8 cellular contexts compared by ENCODE assay signal in the genomic region with DNA sequence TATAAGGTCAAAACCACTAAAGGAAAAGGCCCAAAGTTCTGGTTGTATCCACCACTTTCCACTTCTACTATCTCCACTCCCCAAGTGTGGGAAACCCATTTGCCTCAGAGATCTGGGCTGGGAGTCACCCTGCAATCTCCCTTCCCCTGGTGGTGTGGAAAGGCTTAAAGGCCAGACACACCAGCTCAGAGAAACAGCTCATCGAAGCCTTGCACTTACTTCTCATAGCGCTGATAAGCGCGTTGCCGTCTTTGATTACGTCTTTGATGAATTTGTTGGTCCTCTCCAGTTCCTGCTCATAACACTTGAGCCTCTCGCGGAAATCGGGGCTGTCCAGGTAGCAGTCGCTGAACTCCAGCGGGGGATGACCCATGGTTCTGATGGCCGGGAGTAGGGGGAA. TPM values are rescaled to one million over a fixed set of nuclear protein-coding genes. Genes with fewer than 3 reads are reported as not detected.
A peak's percentile ranks its signal among the peaks of the same experiment; 100 is the strongest.
DNase-seq lines count a peak whose midpoint lies in the region; ATAC-seq and TF ChIP-seq lines count a peak whose summit lies in the region.

No MANE protein-coding gene starts in this region.

- DNase-seq in Caco-2 (peak in 1 of 2 experiments; percentile 5), T-cell (no peak), fibroblast of pulmonary artery (ENCODE audit: low read depth) (no peak), osteoblast (ENCODE audit: insufficient read length, low spot score, missing footprints) (peak; percentile 55), SHP77 (lab: John Stamatoyannopoulos, UW) (no peak), COLO829 (ENCODE audit: low spot score) (no peak), NCI-H526 (lab: John Stamatoyannopoulos, UW) (no peak)

- H3K36me3 ChIP-seq in Caco-2 (ENCODE audit: control insufficient read depth, insufficient read depth, low read length) (no peaks in the 10 kb centered on the region), osteoblast (ENCODE audit: insufficient read depth, low read length) (no peaks in the 10 kb centered on the region)

- H3K4me3 Mint-ChIP-seq in Caco-2 (ENCODE audit: unreplicated experiment) (peak overlapping the region; percentile 83), T-cell (peak overlapping the region; percentile 72 to 83 (median 74))

- peak overlapping the region; percentile 90 for H2AFZ ChIP-seq in osteoblast (ENCODE audit: low read length)

- H3K9me3 ChIP-seq in Caco-2 (no peaks in the 10 kb centered on the region), osteoblast (ENCODE audit: low read depth, low read length) (no peaks in the 10 kb centered on the region)

- intact Hi-C loops in Caco-2 (cut with micrococcal nuclease; ENCODE audit: unreplicated experiment) = loop anchor here (1.0 kb wide), 1 partner anchor 58 kb away; no protein-coding TSS in a partner anchor

- ATAC-seq in T-cell (replicated peaks in 1 of 4) (no peak), GM21786 (IDR thresholded peaks at IDR 0.05; ENCODE audit: unreplicated experiment) (no peak)

- POLR2A ChIA-PET in Caco-2 (lab: Charles Lee) = interaction anchor here (1.2 kb wide), 1 partner anchor 8 kb away, joined by 3 read pairs; no protein-coding TSS in a partner anchor
- POLR2A ChIA-PET in T-cell (lab: Charles Lee) = no interaction called here

- peak overlapping the region; percentile 81 for H3K4me2 ChIP-seq in osteoblast (ENCODE audit: insufficient read depth, low read length)

- H3K27ac Mint-ChIP-seq in Caco-2 (ENCODE audit: unreplicated experiment) = peak overlapping the region; percentile 50
- no peak overlapping the region for H3K27ac Mint-ChIP-seq in T-cell

- no peaks in the 10 kb centered on the region for H4K20me1 ChIP-seq in osteoblast (ENCODE audit: insufficient read depth, low read length)

- TF ChIP-seq CTCF in Caco-2 (IDR thresholded peaks at IDR 0.05; ENCODE audit: insufficient read depth in 1 of 2, low read depth in 1 of 2, low read length in 1 of 2, severe bottlenecking in 1 of 2, unreplicated experiment in 1 of 2) (no peak), fibroblast of pulmonary artery (IDR thresholded peaks at IDR 0.05; ENCODE audit: low read length, missing control alignments) (no peak), osteoblast (IDR thresholded peaks at IDR 0.05; ENCODE audit: extremely low read depth, low read depth, low read length) (no peak)

- H3K4me1 Mint-ChIP-seq in Caco-2 (ENCODE audit: low read depth, unreplicated experiment) (peaks cover 13% of the 10 kb centered on the region), T-cell (peaks cover 5 to 17% (median 7%) of the 10 kb centered on the region in 3 donors)

- H3K27me3 Mint-ChIP-seq in Caco-2 (ENCODE audit: insufficient read depth, unreplicated experiment) (no peaks in the 10 kb centered on the region), T-cell (peaks cover 45 to 52% of the 10 kb centered on the region in 2 donors)

- H3K4me1 ChIP-seq in Caco-2 (no peaks in the 10 kb centered on the region), osteoblast (ENCODE audit: insufficient read depth, low read length) (peaks cover 14% of the 10 kb centered on the region)

- peaks cover 5% of the 10 kb centered on the region for H3K79me2 ChIP-seq in osteoblast (ENCODE audit: insufficient read depth, low read length)

- H3K27ac ChIP-seq in osteoblast (ENCODE audit: low read depth, low read length) = peak overlapping the region; percentile 72

- H3K27me3 ChIP-seq in Caco-2 (replicated peaks; ENCODE audit: control insufficient read depth, insufficient read depth, low read length) = no peaks in the 10 kb centered on the region
- no peaks in the 10 kb centered on the region for H3K27me3 ChIP-seq in osteoblast (ENCODE audit: insufficient read depth, low read length)

- CTCF ChIA-PET in Caco-2 (lab: Charles Lee) = no interaction called here
- CTCF ChIA-PET in T-cell (lab: Charles Lee) = no interaction called here

- H3K36me3 Mint-ChIP-seq in Caco-2 (ENCODE audit: insufficient read depth, unreplicated experiment) (no peaks in the 10 kb centered on the region), T-cell (no peaks in the 10 kb centered on the region)

- BruUV-seq in Caco-2 (replicated peaks; lab: Mats Ljungman, UMichigan) = TSS peak; percentile 58

- peak overlapping the region; percentile 69 for H3K4me3 ChIP-seq in Caco-2 (ENCODE audit: low read depth, low read length)
- peak overlapping the region; percentile 65 for H3K4me3 ChIP-seq in fibroblast of pulmonary artery (replicated peaks; ENCODE audit: low read depth, low read length)
- peak overlapping the region; percentile 78 for H3K4me3 ChIP-seq in osteoblast (ENCODE audit: insufficient read depth, low read length)

- no peaks in the 10 kb centered on the region for H3K9me3 Mint-ChIP-seq in Caco-2 (ENCODE audit: unreplicated experiment)
- H3K9me3 Mint-ChIP-seq in T-cell = no peaks in the 10 kb centered on the region

RNA-seq across cellular contexts. Expression of a gene that starts 0.6 kb away (rescaled TPM):
- total RNA-seq in Caco-2 (2022) (2.8 and 4.6 TPM in 2 replicates), T-cell (under 1 TPM; 0.07 to 0.25 (median 0.15) TPM), osteoblast (6.9 and 7.4 TPM in 2 replicates)
